Comparison of ENCODE assay signal across 1 cellular context in the genomic region with DNA sequence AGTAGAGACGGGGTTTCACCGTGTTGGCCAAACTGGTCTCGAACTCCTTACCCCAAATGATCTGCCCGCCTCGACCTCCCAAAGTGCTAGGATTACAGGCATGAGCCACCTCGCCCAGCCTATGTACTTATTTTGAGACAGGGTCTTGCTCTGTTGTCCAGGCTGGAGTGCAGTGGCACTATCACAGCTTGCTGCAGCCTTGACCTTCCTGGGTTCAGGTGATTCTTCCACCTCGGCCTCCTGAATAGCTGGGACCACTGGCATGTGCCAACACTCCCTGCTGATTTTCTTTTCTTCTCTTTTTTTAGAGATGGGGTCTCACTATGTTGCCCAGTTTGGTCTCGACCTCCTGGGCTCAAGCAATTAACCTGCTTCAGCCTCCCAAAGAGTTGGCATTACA.
A peak's percentile ranks its signal among the peaks of the same experiment; 100 is the strongest.
TF ChIP-seq lines count a peak whose summit lies in the region.

No MANE protein-coding gene starts in this region.

TF ChIP-seq in HepG2, 621 proteins besides CTCF, POLR2A, EP300 and RAD21:
- peak; percentile 91; the same call in 1 of the 2 replicates for TF ChIP-seq PAF1 (CRISPR knock-in tag; IDR thresholded peaks at IDR 0.05)
- 0 out of 2 replicates have a peak, but pooled peaks have one; percentile 4 for TF ChIP-seq POLR2G (IDR thresholded peaks at IDR 0.05; ENCODE audit: low read depth, low read length)
- no peak for TF ChIP-seq ZBTB46 (CRISPR knock-in tag; IDR thresholded peaks at IDR 0.05; ENCODE audit: borderline replicate concordance)
- no peak for TF ChIP-seq GZF1 (CRISPR knock-in tag; IDR thresholded peaks at IDR 0.05)
- TF ChIP-seq ZNF121 (CRISPR knock-in tag; IDR thresholded peaks at IDR 0.05), result peak; percentile 97
- TF ChIP-seq BORCS8-MEF2B (CRISPR knock-in tag; IDR thresholded peaks at IDR 0.05), result no peak
- TF ChIP-seq ZMYM3 (CRISPR knock-in tag; IDR thresholded peaks at IDR 0.05), result 0 out of 2 replicates have a peak, but pooled peaks have one; percentile 36
